31 cellular contexts compared by ENCODE assay signal in genomic region chr2:101362316-101362715, GRCh38. TPM values are rescaled to one million over a fixed set of nuclear protein-coding genes. Genes with fewer than 3 reads are reported as not detected.
DNase-seq lines count a peak whose midpoint lies in the region; ATAC-seq and TF ChIP-seq lines count a peak whose summit lies in the region.
"Had no signal": no experiment of that assay in that cellular context is flagged by ENCODE, and none has a peak within 500 bp of the region (broad histone marks: within the 10 kb centered on the region; RNA-seq: fewer than 3 reads in every experiment).

No MANE protein-coding gene starts in this region.

- H3K9me3 ChIP-seq in T-helper 17 cell (ENCODE audit: control insufficient read depth, low read length, poor library complexity, severe bottlenecking), result no peaks in the 10 kb centered on the region
- H3K9me3 ChIP-seq in A673 (ENCODE audit: low read depth, low read length, poor library complexity, severe bottlenecking), result no peaks in the 10 kb centered on the region
- H3K9me3 ChIP-seq: HAP-1, right lobe of liver, spleen, thoracic aorta had no signal

- no peak overlapping the region for H3K4me3 ChIP-seq in A673 (ENCODE audit: low read depth, low read length, poor library complexity, severe bottlenecking)
- H3K4me3 ChIP-seq: HAP-1, right lobe of liver, spleen, thoracic aorta had no signal

- H3K27me3 Mint-ChIP-seq in activated naive CD4-positive, alpha-beta T cell treated with anti-CD3 and anti-CD28 coated beads, Interleukin-2, amount 50 U/mL, for 24 hours, result no peaks in the 10 kb centered on the region
- no peaks in the 10 kb centered on the region for H3K27me3 Mint-ChIP-seq in T-helper 17 cell
- no peaks in the 10 kb centered on the region for H3K27me3 Mint-ChIP-seq in stimulated activated memory B cell treated with anti-CD40 and anti-IgM and Interleukin-4, amounts not matched to agents 10 μg/mL and 1 μg/mL and 100 μg/mL, for 72 hours
- H3K27me3 Mint-ChIP-seq: activated T-cell treated with anti-CD3 and anti-CD28 coated beads, Interleukin-2, amount 50 U/mL, for 24 hours; naive thymus-derived CD8-positive, alpha-beta T cell; stimulated activated naive CD8-positive, alpha-beta T cell treated with anti-CD3 and anti-CD28 coated beads, Interleukin-15, amount 100 ng/mL, for 72 hours had no signal

- no peaks in the 10 kb centered on the region for H3K36me3 ChIP-seq in A673 (ENCODE audit: insufficient read depth, low read length, poor library complexity, severe bottlenecking)
- H3K36me3 ChIP-seq: HAP-1, right lobe of liver, spleen, thoracic aorta had no signal

- H3K36me3 Mint-ChIP-seq in activated naive CD4-positive, alpha-beta T cell treated with anti-CD3 and anti-CD28 coated beads, Interleukin-2, amount 50 U/mL, for 24 hours, result no peaks in the 10 kb centered on the region
- H3K36me3 Mint-ChIP-seq in T-helper 17 cell (ENCODE audit: low read depth), result peaks cover 3% of the 10 kb centered on the region
- no peaks in the 10 kb centered on the region for H3K36me3 Mint-ChIP-seq in stimulated activated memory B cell treated with anti-CD40 and anti-IgM and Interleukin-4, amounts not matched to agents 10 μg/mL and 1 μg/mL and 100 μg/mL, for 72 hours
- H3K36me3 Mint-ChIP-seq: naive thymus-derived CD8-positive, alpha-beta T cell had no signal

- no peak for TF ChIP-seq CTCF in A673 (conservative IDR thresholded peaks at IDR 0.05; ENCODE audit: low read depth, low read length)

- TF ChIP-seq RAD21 in Ishikawa (IDR thresholded peaks at IDR 0.05; ENCODE audit: low read depth), result no peak

- peaks cover 9% of the 10 kb centered on the region for H3K27me3 ChIP-seq in A673 (replicated peaks; ENCODE audit: insufficient read depth, low read depth, low read length, poor library complexity)
- H3K27me3 ChIP-seq: right lobe of liver, spleen had no signal

- DNase-seq in activated naive CD4-positive, alpha-beta T cell treated with anti-CD3 and anti-CD28 coated beads, Interleukin-2, amount 50 U/mL, for 16 hours, result no peak
- DNase-seq in T-helper 17 cell (no peak), A673 (ENCODE audit: low spot score) (no peak), NCI-H510A (lab: John Stamatoyannopoulos, UW) (no peak), germinal center (ENCODE audit: low spot score) (no peak)
- DNase-seq: activated gamma-delta T cell treated with Interleukin-2 at 50 U/mL for 16 hours; activated T-cell treated with anti-CD3 and anti-CD28 coated beads, Interleukin-2, amount 50 U/mL, for 24 hours; caudate nucleus; cortex of kidney; DMS 273 treated with DMSO at 0.1 percent for 48 hours; head of caudate nucleus; kidney; NCI-H1436; NCI-H774; right lobe of liver; RPMI8226; spleen; stimulated activated CD4-positive, alpha-beta T cell treated with anti-CD3 and anti-CD28 coated beads, Interleukin-2, amount 100 ng/mL, for 24 hours; stimulated activated naive CD8-positive, alpha-beta T cell treated with anti-CD3 and anti-CD28 coated beads, Interleukin-15, amount 100 ng/mL, for 72 hours had no signal

- intact Hi-C loops in A673 (cut with micrococcal nuclease; ENCODE audit: unreplicated experiment), result no loop called here

- no peaks in the 10 kb centered on the region for H3K9me3 Mint-ChIP-seq in activated naive CD4-positive, alpha-beta T cell treated with anti-CD3 and anti-CD28 coated beads, Interleukin-2, amount 50 U/mL, for 24 hours
- H3K9me3 Mint-ChIP-seq in stimulated activated memory B cell treated with anti-CD40 and anti-IgM and Interleukin-4, amounts not matched to agents 10 μg/mL and 1 μg/mL and 100 μg/mL, for 72 hours, result no peaks in the 10 kb centered on the region
- H3K9me3 Mint-ChIP-seq: activated T-cell treated with anti-CD3 and anti-CD28 coated beads, Interleukin-2, amount 50 U/mL, for 24 hours; naive thymus-derived CD8-positive, alpha-beta T cell; stimulated activated naive CD8-positive, alpha-beta T cell treated with anti-CD3 and anti-CD28 coated beads, Interleukin-15, amount 100 ng/mL, for 72 hours had no signal

- no TSS peak for BruUV-seq in A673 (replicated peaks; lab: Mats Ljungman, UMichigan)

- H3K4me1 ChIP-seq in A673 (ENCODE audit: insufficient read depth, low read length, poor library complexity, severe bottlenecking), result no peaks in the 10 kb centered on the region
- H3K4me1 ChIP-seq: HAP-1, right lobe of liver had no signal

- ATAC-seq in T-helper 17 cell, result peak; percentile 47
- ATAC-seq in stimulated activated memory B cell treated with anti-CD40 and anti-IgM and Interleukin-4, amounts not matched to agents 10 μg/mL and 1 μg/mL and 100 μg/mL, for 72 hours, result no peak

- H3K27ac ChIP-seq in A673 (ENCODE audit: low read depth, low read length, poor library complexity, severe bottlenecking), result no peak overlapping the region
- H3K27ac ChIP-seq: C4-2B, right lobe of liver, thoracic aorta had no signal

- CTCF ChIA-PET in A673 (lab: Charles Lee), result no interaction called here

- H3K4me1 Mint-ChIP-seq in activated naive CD4-positive, alpha-beta T cell treated with anti-CD3 and anti-CD28 coated beads, Interleukin-2, amount 50 U/mL, for 24 hours, result peaks cover 24% of the 10 kb centered on the region
- peaks cover 21% of the 10 kb centered on the region for H3K4me1 Mint-ChIP-seq in T-helper 17 cell
- H3K4me1 Mint-ChIP-seq in stimulated activated memory B cell treated with anti-CD40 and anti-IgM and Interleukin-4, amounts not matched to agents 10 μg/mL and 1 μg/mL and 100 μg/mL, for 72 hours, result peaks cover 30% of the 10 kb centered on the region

- POLR2A ChIA-PET in A673 (lab: Charles Lee; ENCODE audit: low non-redundant PET), result interaction anchor here (0.6 kb wide), 1 partner anchor 353 kb away, joined by 4 read pairs; no protein-coding TSS in a partner anchor

- H3K27ac Mint-ChIP-seq in activated naive CD4-positive, alpha-beta T cell treated with anti-CD3 and anti-CD28 coated beads, Interleukin-2, amount 50 U/mL, for 24 hours, result no peak overlapping the region
- H3K27ac Mint-ChIP-seq in T-helper 17 cell, result peak overlapping the region; percentile 86
- H3K27ac Mint-ChIP-seq in stimulated activated memory B cell treated with anti-CD40 and anti-IgM and Interleukin-4, amounts not matched to agents 10 μg/mL and 1 μg/mL and 100 μg/mL, for 72 hours, result peak overlapping the region; percentile 69
- H3K27ac Mint-ChIP-seq: activated T-cell treated with anti-CD3 and anti-CD28 coated beads, Interleukin-2, amount 50 U/mL, for 24 hours; progenitor cell of endocrine pancreas had no signal

- H3K4me3 Mint-ChIP-seq in activated naive CD4-positive, alpha-beta T cell treated with anti-CD3 and anti-CD28 coated beads, Interleukin-2, amount 50 U/mL, for 24 hours, result peak overlapping the region; percentile 45
- H3K4me3 Mint-ChIP-seq in T-helper 17 cell, result peak overlapping the region; percentile 77
- H3K4me3 Mint-ChIP-seq in stimulated activated memory B cell treated with anti-CD40 and anti-IgM and Interleukin-4, amounts not matched to agents 10 μg/mL and 1 μg/mL and 100 μg/mL, for 72 hours, result no peak overlapping the region
- H3K4me3 Mint-ChIP-seq: activated T-cell treated with anti-CD3 and anti-CD28 coated beads, Interleukin-2, amount 50 U/mL, for 24 hours; stimulated activated naive CD8-positive, alpha-beta T cell treated with anti-CD3 and anti-CD28 coated beads, Interleukin-15, amount 100 ng/mL, for 72 hours had no signal

- TF ChIP-seq EP300 in Ishikawa (IDR thresholded peaks at IDR 0.05; ENCODE audit: borderline replicate concordance), result no peak

TF ChIP-seq in Ishikawa, 13 proteins besides CTCF, POLR2A, EP300 and RAD21:
- TF ChIP-seq MAX (IDR thresholded peaks at IDR 0.05), result no peak
- peak; percentile 13; the same call in 1 of the 2 replicates for TF ChIP-seq NFIC (IDR thresholded peaks at IDR 0.05)
- TF ChIP-seq YY1 (IDR thresholded peaks at IDR 0.05; ENCODE audit: low read depth), result no peak

RNA-seq across cellular contexts. Expression of gene CREG2, which starts 25.0 kb away (rescaled TPM):
- total RNA-seq in T-helper 17 cell, result under 1 TPM; 0.30 to 0.39 TPM
- not detected in 2 replicates for total RNA-seq in A673 (2021)
- total RNA-seq: activated CD8-positive, alpha-beta memory T cell treated with anti-CD3 and anti-CD28 coated beads for 36 hours; fibroblast of villous mesenchyme; lower leg skin; naive thymus-derived CD8-positive, alpha-beta T cell; SK-MEL-5; thoracic aorta had no signal

RNA-seq across cellular contexts. Expression of gene RNF149, which starts 53.8 kb away (rescaled TPM):
- total RNA-seq in T-helper 17 cell (100 to 1,000 TPM; 180 to 185 TPM), A673 (2021) (26.8 and 27.1 TPM in 2 replicates)
